In the genomic region with DNA sequence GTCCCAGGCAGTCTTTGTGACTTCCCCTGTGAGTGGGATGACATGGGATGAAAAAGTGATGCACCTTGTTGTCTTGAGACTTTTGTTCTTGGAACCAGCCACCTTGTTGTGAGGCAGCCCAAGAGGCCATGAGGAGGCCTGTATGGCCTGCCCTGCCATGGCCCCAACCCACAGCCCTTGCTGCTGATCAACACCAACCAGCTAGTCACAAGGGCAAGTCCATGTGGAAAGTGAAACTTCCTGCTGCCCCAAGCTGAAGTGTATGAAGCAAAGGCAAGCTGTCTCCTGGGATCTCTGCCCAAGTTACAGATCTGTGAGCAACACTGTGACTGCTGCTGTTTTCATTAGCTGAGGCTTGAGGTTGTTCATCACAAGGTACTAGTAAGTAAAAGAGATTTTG, we compare ENCODE assay signal across 16 cellular contexts. TPM values are rescaled to one million over a fixed set of nuclear protein-coding genes. Genes with fewer than 3 reads are reported as not detected.
A peak's percentile ranks its signal among the peaks of the same experiment; 100 is the strongest.
DNase-seq lines count a peak whose midpoint lies in the region; ATAC-seq, FAIRE-seq and TF ChIP-seq lines count a peak whose summit lies in the region.
"Had no signal": no experiment of that assay in that cellular context is flagged by ENCODE, and none has a peak within 500 bp of the region (broad histone marks: within the 10 kb centered on the region; RNA-seq: fewer than 3 reads in every experiment).

No MANE protein-coding gene starts in this region.

- no peaks in the 10 kb centered on the region for H3K36me3 ChIP-seq in testis (ENCODE audit: low read depth, missing control alignments)
- H3K36me3 ChIP-seq: adrenal gland, esophagus squamous epithelium, spleen had no signal

- TF ChIP-seq CTCF in fibroblast of villous mesenchyme (IDR thresholded peaks at IDR 0.05; ENCODE audit: insufficient read depth, low read depth, low read length) = no peak
- TF ChIP-seq CTCF in testis (IDR thresholded peaks at IDR 0.05) = no peak
- no peak for TF ChIP-seq CTCF in D721Med (IDR thresholded peaks at IDR 0.05; ENCODE audit: insufficient read depth, missing control alignments)

- peaks cover 43 to 62% (median 61%) of the 10 kb centered on the region in 3 donors for H3K4me1 Mint-ChIP-seq in T-cell

- H3K4me1 ChIP-seq in testis = peaks cover 7% of the 10 kb centered on the region
- H3K4me1 ChIP-seq: adrenal gland, esophagus squamous epithelium, spleen had no signal

- no peaks in the 10 kb centered on the region for H3K27me3 ChIP-seq in testis
- H3K27me3 ChIP-seq: adrenal gland had no signal

- intact Hi-C loops in testis (cut with DNase I; ENCODE audit: low total_unique reads) = no loop called here

- H3K27me3 Mint-ChIP-seq in T-cell = no peaks in the 10 kb centered on the region

- H3K27ac Mint-ChIP-seq in T-cell = peak overlapping the region; percentile 16 to 49
- H3K27ac Mint-ChIP-seq: IgD-negative memory B cell had no signal

- no peak for TF ChIP-seq POLR2A in testis (IDR thresholded peaks at IDR 0.05)

- no peaks in the 10 kb centered on the region for H3K9me3 ChIP-seq in testis
- H3K9me3 ChIP-seq: adrenal gland, spleen had no signal

- POLR2A ChIA-PET in T-cell (lab: Charles Lee) = no interaction called here

- CTCF ChIA-PET in T-cell (lab: Charles Lee) = no interaction called here

- no peak for ATAC-seq in T-cell (replicated peaks in 1 of 4)

- no peak overlapping the region for H3K27ac ChIP-seq in testis
- H3K27ac ChIP-seq: adrenal gland, esophagus squamous epithelium, spleen had no signal

- H3K4me3 ChIP-seq in fibroblast of villous mesenchyme (ENCODE audit: low read depth, low read length) (no peak overlapping the region), testis (no peak overlapping the region)
- H3K4me3 ChIP-seq: adrenal gland, esophagus squamous epithelium, spleen had no signal

- FAIRE-seq in D721Med (lab: Jason Lieb, UNC) = no peak
- FAIRE-seq: GM12891 had no signal

- H3K9me3 Mint-ChIP-seq in T-cell = no peaks in the 10 kb centered on the region

- no peak overlapping the region for H3K4me3 Mint-ChIP-seq in T-cell
- H3K4me3 Mint-ChIP-seq: IgD-negative memory B cell had no signal

- peak; percentile 47 for DNase-seq in activated CD8-positive, alpha-beta memory T cell treated with anti-CD3 and anti-CD28 coated beads for 24 hours
- no peak for DNase-seq in activated CD8-positive, alpha-beta memory T cell treated with anti-CD3 and anti-CD28 coated beads, Interleukin-2, amount 50 U/mL, for 4 hours
- DNase-seq in T-cell = no peak
- DNase-seq in fibroblast of villous mesenchyme (ENCODE audit: low read depth) = peak; percentile 31
- peak; percentile 9 for DNase-seq in testis
- DNase-seq in stimulated activated naive CD4-positive, alpha-beta T cell (lab: John Stamatoyannopoulos, UW) = no peak
- no peak for DNase-seq in D721Med (ENCODE audit: insufficient read length, low spot score)
- no peak for DNase-seq in stimulated activated CD4-positive, alpha-beta T cell treated with anti-CD3 and anti-CD28 coated beads, Interleukin-4, amount 100 ng/mL, for 4 hours
- DNase-seq: esophagus squamous epithelium, NCI-H1694, SHP77 treated with DMSO at 0.1 percent for 48 hours, spleen, trophoblast cell had no signal

- no peaks in the 10 kb centered on the region for H3K36me3 Mint-ChIP-seq in T-cell
- H3K36me3 Mint-ChIP-seq: IgD-negative memory B cell had no signal

RNA-seq across cellular contexts. Expression of a gene that starts 21.6 kb away (rescaled TPM):
- total RNA-seq in T-cell (10 to 100 TPM; 22.8 to 29.8 (median 28.8) TPM), fibroblast of villous mesenchyme (14.5 and 19.4 TPM in 2 replicates), testis (10 to 100 TPM; 18.0 to 25.8 TPM)
- 30.5 TPM for polyA plus RNA-seq in testis (ENCODE audit: insufficient read depth, low read depth, low replicate concordance)

Comparison
In these comparisons a context has a peak if more than half of its experiments do, and no peak if none do; other contexts are left out.
1. DNase-seq: peak in activated CD8-positive, alpha-beta memory T cell treated with anti-CD3 and anti-CD28 coated beads for 24 hours (single experiment), fibroblast of villous mesenchyme (single experiment) and testis (single experiment); none in activated CD8-positive, alpha-beta memory T cell treated with anti-CD3 and anti-CD28 coated beads, Interleukin-2, amount 50 U/mL, for 4 hours (single experiment), T-cell (0 of 34), stimulated activated naive CD4-positive, alpha-beta T cell (0 of 6), D721Med (single experiment) and stimulated activated CD4-positive, alpha-beta T cell treated with anti-CD3 and anti-CD28 coated beads, Interleukin-4, amount 100 ng/mL, for 4 hours (0 of 2).